Comparison of ENCODE assay signal across 22 cellular contexts in genomic region chr19:45293682-45294081, GRCh38. TPM values are rescaled to one million over a fixed set of nuclear protein-coding genes. Genes with fewer than 3 reads are reported as not detected.
DNase-seq lines count a peak whose midpoint lies in the region; ATAC-seq lines count a peak whose summit lies in the region.
"Had no signal": no experiment of that assay in that cellular context is flagged by ENCODE, and none has a peak within 500 bp of the region (broad histone marks: within the 10 kb centered on the region; RNA-seq: fewer than 3 reads in every experiment).

No MANE protein-coding gene starts in this region.

- H3K27me3 Mint-ChIP-seq in activated T-cell treated with anti-CD3 and anti-CD28 coated beads, Interleukin-2, amount 50 U/mL, for 4 hours (ENCODE audit: low read depth): no peaks in the 10 kb centered on the region
- H3K27me3 Mint-ChIP-seq: CD4-positive, alpha-beta memory T cell; naive thymus-derived CD8-positive, alpha-beta T cell had no signal

- ATAC-seq in activated T-cell treated with anti-CD3 and anti-CD28 coated beads, Interleukin-2, amount 50 U/mL, for 4 hours: peak; percentile 34 to 74
- ATAC-seq in GM18868 (IDR thresholded peaks at IDR 0.05; ENCODE audit: unreplicated experiment): no peak
- ATAC-seq: naive thymus-derived CD8-positive, alpha-beta T cell had no signal

- DNase-seq in activated T-cell treated with anti-CD3 and anti-CD28 coated beads, Interleukin-2, amount 50 U/mL, for 4 hours: no peak
- DNase-seq in activated T-cell treated with anti-CD3 and anti-CD28 coated beads for 4 hours: no peak
- peak; percentile 33 to 50 for DNase-seq in activated T-cell treated with anti-CD3 and anti-CD28 coated beads, Interleukin-2, amount 50 U/mL, for 48 hours
- DNase-seq in caudate nucleus (lab: John Stamatoyannopoulos, UW): peak in 47 of 61 donors; percentile 9 to 92 (median 59)
- DNase-seq in stimulated activated CD4-positive, alpha-beta T cell treated with anti-CD3 and anti-CD28 coated beads, Interleukin-4, amount 100 ng/mL, for 1 hour: peak; percentile 46
- DNase-seq in NCI-H1048 (lab: John Stamatoyannopoulos, UW): no peak
- no peak for DNase-seq in SIG-M5 (lab: John Stamatoyannopoulos, UW)
- DNase-seq: CD4-positive, alpha-beta memory T cell; cerebellar nuclear complex; DMS79; effector memory CD4-positive, alpha-beta T cell; mesenchymal stem cell; naive thymus-derived CD8-positive, alpha-beta T cell; NCI-H1105 treated with DMSO at 0.1 percent for 48 hours; NCI-H2171 treated with DMSO at 0.1 percent for 48 hours; PC-9 had no signal

- H3K4me1 Mint-ChIP-seq in activated T-cell treated with anti-CD3 and anti-CD28 coated beads, Interleukin-2, amount 50 U/mL, for 4 hours (ENCODE audit: low read depth): no peaks in the 10 kb centered on the region
- H3K4me1 Mint-ChIP-seq: CD4-positive, alpha-beta memory T cell; naive thymus-derived CD8-positive, alpha-beta T cell had no signal

- H3K27ac ChIP-seq in caudate nucleus (ENCODE audit: low read depth, low read length): peak overlapping the region; percentile 67
- H3K27ac ChIP-seq: KMS-11, PC-9, vagina had no signal

- H3K4me3 Mint-ChIP-seq in activated T-cell treated with anti-CD3 and anti-CD28 coated beads, Interleukin-2, amount 50 U/mL, for 4 hours: no peak overlapping the region
- H3K4me3 Mint-ChIP-seq: naive thymus-derived CD8-positive, alpha-beta T cell had no signal

- H3K9me3 Mint-ChIP-seq in activated T-cell treated with anti-CD3 and anti-CD28 coated beads, Interleukin-2, amount 50 U/mL, for 4 hours: peaks cover 3% of the 10 kb centered on the region

- peaks cover 36% of the 10 kb centered on the region for H3K36me3 Mint-ChIP-seq in activated T-cell treated with anti-CD3 and anti-CD28 coated beads, Interleukin-2, amount 50 U/mL, for 4 hours (ENCODE audit: insufficient read depth)

RNA-seq across cellular contexts. Expression of gene CKM, which starts 29.0 kb away (rescaled TPM):
- not detected for total RNA-seq in activated T-cell treated with anti-CD3 and anti-CD28 coated beads, Interleukin-2, amount 50 U/mL, for 4 hours
- total RNA-seq: activated CD8-positive, alpha-beta memory T cell treated with anti-CD3 and anti-CD28 coated beads for 36 hours; CD4-positive, alpha-beta memory T cell; naive thymus-derived CD8-positive, alpha-beta T cell; PC-9; smooth muscle cell; subcutaneous adipose tissue; vagina had no signal

RNA-seq across cellular contexts. Expression of gene MARK4, which starts 42.6 kb away (rescaled TPM):
- total RNA-seq in activated T-cell treated with anti-CD3 and anti-CD28 coated beads, Interleukin-2, amount 50 U/mL, for 4 hours: 10 to 100 TPM; 14.6 to 18.3 (median 15.9) TPM

RNA-seq across cellular contexts. Expression of gene KLC3, which starts 46.9 kb away (rescaled TPM):
- total RNA-seq in activated T-cell treated with anti-CD3 and anti-CD28 coated beads, Interleukin-2, amount 50 U/mL, for 4 hours: not detected
- total RNA-seq: activated CD8-positive, alpha-beta memory T cell treated with anti-CD3 and anti-CD28 coated beads for 36 hours; CD4-positive, alpha-beta memory T cell; naive thymus-derived CD8-positive, alpha-beta T cell; subcutaneous adipose tissue had no signal

RNA-seq across cellular contexts. Expression of gene EXOC3L2, which starts 48.5 kb away (rescaled TPM):
- not detected for total RNA-seq in activated T-cell treated with anti-CD3 and anti-CD28 coated beads, Interleukin-2, amount 50 U/mL, for 4 hours
- total RNA-seq: activated CD8-positive, alpha-beta memory T cell treated with anti-CD3 and anti-CD28 coated beads for 36 hours; CD4-positive, alpha-beta memory T cell; naive thymus-derived CD8-positive, alpha-beta T cell; PC-9 had no signal

Comparison
In these comparisons a context has a peak if more than half of its experiments do, and no peak if none do; other contexts are left out.
1. DNase-seq: peak in activated T-cell treated with anti-CD3 and anti-CD28 coated beads, Interleukin-2, amount 50 U/mL, for 48 hours (2 of 2), caudate nucleus (47 of 61) and stimulated activated CD4-positive, alpha-beta T cell treated with anti-CD3 and anti-CD28 coated beads, Interleukin-4, amount 100 ng/mL, for 1 hour (single experiment); none in activated T-cell treated with anti-CD3 and anti-CD28 coated beads, Interleukin-2, amount 50 U/mL, for 4 hours (single experiment), activated T-cell treated with anti-CD3 and anti-CD28 coated beads for 4 hours (single experiment), NCI-H1048 (single experiment) and SIG-M5 (single experiment).